In the genomic region with DNA sequence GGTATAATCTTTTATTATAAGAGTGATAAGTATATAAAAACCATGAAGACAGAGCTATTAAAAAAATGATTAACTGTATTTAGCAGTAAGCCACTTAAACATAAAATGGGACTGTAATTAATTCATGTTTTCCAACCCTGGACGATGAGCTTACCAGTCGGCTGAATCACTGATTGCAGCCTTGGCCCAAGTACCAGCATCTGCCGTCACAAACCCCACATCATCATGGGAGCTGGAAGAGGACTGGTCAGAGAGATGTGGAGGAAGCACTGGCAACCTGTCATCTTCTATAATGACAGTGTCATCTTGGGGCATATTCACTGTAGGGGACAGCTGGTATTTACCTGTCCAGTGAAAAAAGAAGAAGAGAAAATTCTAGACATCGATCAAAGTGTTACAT, we compare ENCODE assay signal across 27 cellular contexts.
DNase-seq lines count a peak whose midpoint lies in the region; ATAC-seq, FAIRE-seq and TF ChIP-seq lines count a peak whose summit lies in the region.
"Had no signal": no experiment of that assay in that cellular context is flagged by ENCODE, and none has a peak within 500 bp of the region (broad histone marks: within the 10 kb centered on the region; RNA-seq: fewer than 3 reads in every experiment).

No MANE protein-coding gene starts in this region.

- no peak overlapping the region for H3K4me3 Mint-ChIP-seq in activated T-helper 2 cell treated with anti-CD3 and anti-CD28 coated beads, Interferon-gamma antibody, Interleukin-2, Interleukin-4, amounts not matched to agents 10 μg/mL and 5 μg/mL and 100 μg/mL, durations not matched to agents 14 hours and 24 hours and 36 hours (ENCODE audit: low read depth)
- H3K4me3 Mint-ChIP-seq: activated naive CD8-positive, alpha-beta T cell treated with anti-CD3 and anti-CD28 coated beads for 36 hours; activated T-helper 1 cell treated with anti-CD3 and anti-CD28 coated beads, Interleukin-12 subunit alpha, Interleukin-12 subunit beta, Interleukin-2, Interleukin-4 antibody, amounts not matched to agents 30 ng/mL and 10 ng/mL and 1 ng/mL, durations not matched to agents 14 hours and 24 hours and 36 hours; brain; CD8-positive, alpha-beta T cell; IgD-negative memory B cell; naive B cell; stimulated activated effector memory CD8-positive, alpha-beta T cell treated with anti-CD3 and anti-CD28 coated beads, Interleukin-12 subunit alpha, Interleukin-12 subunit beta, amount 100 ng/mL, for 72 hours had no signal

- H3K36me3 ChIP-seq in right atrium auricular region (no peaks in the 10 kb centered on the region), WERI-Rb-1 (no peaks in the 10 kb centered on the region)
- H3K36me3 ChIP-seq: colonic mucosa had no signal

- intact Hi-C loops in left ventricle myocardium superior (cut with micrococcal nuclease): no loop called here
- intact Hi-C loops in activated T-helper 2 cell treated with anti-CD3 and anti-CD28 coated beads, Interferon-gamma antibody, Interleukin-2, Interleukin-4, amounts not matched to agents 10 μg/mL and 5 μg/mL and 100 μg/mL, durations not matched to agents 14 hours and 24 hours and 36 hours (cut with micrococcal nuclease): no loop called here

- H3K36me3 Mint-ChIP-seq in activated T-helper 2 cell treated with anti-CD3 and anti-CD28 coated beads, Interferon-gamma antibody, Interleukin-2, Interleukin-4, amounts not matched to agents 10 μg/mL and 5 μg/mL and 100 μg/mL, durations not matched to agents 14 hours and 24 hours and 36 hours (ENCODE audit: low read depth): no peaks in the 10 kb centered on the region
- H3K36me3 Mint-ChIP-seq: activated naive CD8-positive, alpha-beta T cell treated with anti-CD3 and anti-CD28 coated beads for 36 hours; CD8-positive, alpha-beta T cell; immature natural killer cell; naive B cell; stimulated activated effector memory CD8-positive, alpha-beta T cell treated with anti-CD3 and anti-CD28 coated beads, Interleukin-12 subunit alpha, Interleukin-12 subunit beta, amount 100 ng/mL, for 72 hours had no signal

- FAIRE-seq in urothelium cell line (lab: Jason Lieb, UNC): peak; percentile 83
- FAIRE-seq: GM12892 had no signal

- no peaks in the 10 kb centered on the region for H3K9me3 ChIP-seq in right atrium auricular region
- no peaks in the 10 kb centered on the region for H3K9me3 ChIP-seq in WERI-Rb-1 (ENCODE audit: severe bottlenecking)
- H3K9me3 ChIP-seq: colonic mucosa, heart right ventricle, testis had no signal

- H3K4me1 Mint-ChIP-seq in activated T-helper 2 cell treated with anti-CD3 and anti-CD28 coated beads, Interferon-gamma antibody, Interleukin-2, Interleukin-4, amounts not matched to agents 10 μg/mL and 5 μg/mL and 100 μg/mL, durations not matched to agents 14 hours and 24 hours and 36 hours (ENCODE audit: low read depth): no peaks in the 10 kb centered on the region
- H3K4me1 Mint-ChIP-seq: activated naive CD8-positive, alpha-beta T cell treated with anti-CD3 and anti-CD28 coated beads for 36 hours; naive B cell; stimulated activated effector memory CD8-positive, alpha-beta T cell treated with anti-CD3 and anti-CD28 coated beads, Interleukin-12 subunit alpha, Interleukin-12 subunit beta, amount 100 ng/mL, for 72 hours had no signal

- TF ChIP-seq CTCF in right atrium auricular region (IDR thresholded peaks at IDR 0.05) (no peak), WERI-Rb-1 (IDR thresholded peaks at IDR 0.05; ENCODE audit: low read depth, low read length) (no peak)

- peak; percentile 44 for ATAC-seq in left ventricle myocardium superior
- ATAC-seq: CD8-positive, alpha-beta T cell; heart right ventricle; stimulated activated effector memory CD8-positive, alpha-beta T cell treated with anti-CD3 and anti-CD28 coated beads, Interleukin-12 subunit alpha, Interleukin-12 subunit beta, amount 100 ng/mL, for 72 hours had no signal

- H3K9me3 Mint-ChIP-seq in activated T-helper 2 cell treated with anti-CD3 and anti-CD28 coated beads, Interferon-gamma antibody, Interleukin-2, Interleukin-4, amounts not matched to agents 10 μg/mL and 5 μg/mL and 100 μg/mL, durations not matched to agents 14 hours and 24 hours and 36 hours: no peaks in the 10 kb centered on the region
- H3K9me3 Mint-ChIP-seq: activated naive CD8-positive, alpha-beta T cell treated with anti-CD3 and anti-CD28 coated beads for 36 hours; activated T-helper 1 cell treated with anti-CD3 and anti-CD28 coated beads, Interleukin-12 subunit alpha, Interleukin-12 subunit beta, Interleukin-2, Interleukin-4 antibody, amounts not matched to agents 30 ng/mL and 10 ng/mL and 1 ng/mL, durations not matched to agents 14 hours and 24 hours and 36 hours; brain; CD8-positive, alpha-beta T cell; immature natural killer cell; naive B cell; stimulated activated effector memory CD8-positive, alpha-beta T cell treated with anti-CD3 and anti-CD28 coated beads, Interleukin-12 subunit alpha, Interleukin-12 subunit beta, amount 100 ng/mL, for 72 hours had no signal

- H3K4me1 ChIP-seq in right atrium auricular region: no peaks in the 10 kb centered on the region
- H3K4me1 ChIP-seq: parathyroid adenoma, testis had no signal

- peak; percentile 21 for DNase-seq in left ventricle myocardium superior
- DNase-seq in right atrium auricular region (ENCODE audit: low spot score): no peak
- peak; percentile 80 for DNase-seq in NCI-H748 (lab: John Stamatoyannopoulos, UW; ENCODE audit: unreplicated experiment)
- DNase-seq in fibroblast of the conjunctiva (ENCODE audit: low read depth): peak; percentile 8
- DNase-seq in urothelium cell line (ENCODE audit: low spot score): no peak
- DNase-seq in WERI-Rb-1: no peak
- no peak for DNase-seq in NCI-H1436 treated with DMSO at 0.1 percent for 48 hours (lab: John Stamatoyannopoulos, UW)
- no peak for DNase-seq in activated T-helper 2 cell treated with anti-CD3 and anti-CD28 coated beads, Interferon-gamma antibody, Interleukin-2, Interleukin-4, amounts not matched to agents 10 μg/mL and 5 μg/mL and 100 μg/mL, durations not matched to agents 14 hours and 24 hours and 36 hours (ENCODE audit: low spot score)
- DNase-seq: activated CD4-positive, alpha-beta T cell treated with anti-CD3 and anti-CD28 coated beads for 48 hours; activated naive CD8-positive, alpha-beta T cell treated with anti-CD3 and anti-CD28 coated beads for 36 hours; CD8-positive, alpha-beta T cell; colonic mucosa; DMS79; GOT3; immature natural killer cell; naive B cell; NCI-H187 treated with DMSO at 0.1 percent for 48 hours; NCI-H345; SW 1271; testis had no signal

- H3K27me3 ChIP-seq in right atrium auricular region (no peaks in the 10 kb centered on the region), WERI-Rb-1 (ENCODE audit: insufficient read depth, low read depth, severe bottlenecking) (no peaks in the 10 kb centered on the region)
- H3K27me3 ChIP-seq: colonic mucosa, heart right ventricle, testis had no signal

- H3K27ac ChIP-seq in right atrium auricular region: no peak overlapping the region
- no peak overlapping the region for H3K27ac ChIP-seq in WERI-Rb-1
- H3K27ac ChIP-seq: colonic mucosa, parathyroid adenoma, testis had no signal

- H3K4me3 ChIP-seq in right atrium auricular region (no peak overlapping the region), WERI-Rb-1 (ENCODE audit: low read depth, low read length) (no peak overlapping the region)
- H3K4me3 ChIP-seq: colonic mucosa, heart right ventricle, testis had no signal

- no peak overlapping the region for H3K27ac Mint-ChIP-seq in activated T-helper 2 cell treated with anti-CD3 and anti-CD28 coated beads, Interferon-gamma antibody, Interleukin-2, Interleukin-4, amounts not matched to agents 10 μg/mL and 5 μg/mL and 100 μg/mL, durations not matched to agents 14 hours and 24 hours and 36 hours
- H3K27ac Mint-ChIP-seq: activated naive CD8-positive, alpha-beta T cell treated with anti-CD3 and anti-CD28 coated beads for 36 hours; activated T-helper 1 cell treated with anti-CD3 and anti-CD28 coated beads, Interleukin-12 subunit alpha, Interleukin-12 subunit beta, Interleukin-2, Interleukin-4 antibody, amounts not matched to agents 30 ng/mL and 10 ng/mL and 1 ng/mL, durations not matched to agents 14 hours and 24 hours and 36 hours; CD8-positive, alpha-beta T cell; IgD-negative memory B cell; stimulated activated effector memory CD8-positive, alpha-beta T cell treated with anti-CD3 and anti-CD28 coated beads, Interleukin-12 subunit alpha, Interleukin-12 subunit beta, amount 100 ng/mL, for 72 hours had no signal

- no peaks in the 10 kb centered on the region for H3K27me3 Mint-ChIP-seq in activated T-helper 2 cell treated with anti-CD3 and anti-CD28 coated beads, Interferon-gamma antibody, Interleukin-2, Interleukin-4, amounts not matched to agents 10 μg/mL and 5 μg/mL and 100 μg/mL, durations not matched to agents 14 hours and 24 hours and 36 hours (ENCODE audit: low read depth)
- H3K27me3 Mint-ChIP-seq: activated naive CD8-positive, alpha-beta T cell treated with anti-CD3 and anti-CD28 coated beads for 36 hours; brain; IgD-negative memory B cell; naive B cell had no signal

Comparison
In these comparisons a context has a peak if more than half of its experiments do, and no peak if none do; other contexts are left out.
1. DNase-seq: peak in left ventricle myocardium superior (single experiment), NCI-H748 (single experiment) and fibroblast of the conjunctiva (single experiment); none in right atrium auricular region (single experiment), urothelium cell line (single experiment), WERI-Rb-1 (single experiment), NCI-H1436 treated with DMSO at 0.1 percent for 48 hours (single experiment) and activated T-helper 2 cell treated with anti-CD3 and anti-CD28 coated beads, Interferon-gamma antibody, Interleukin-2, Interleukin-4, amounts not matched to agents 10 μg/mL and 5 μg/mL and 100 μg/mL, durations not matched to agents 14 hours and 24 hours and 36 hours (single experiment).